8 cellular contexts compared by ENCODE assay signal in genomic region chr11:18527512-18527911, GRCh38. TPM values are rescaled to one million over a fixed set of nuclear protein-coding genes. Genes with fewer than 3 reads are reported as not detected.
A peak's percentile ranks its signal among the peaks of the same experiment; 100 is the strongest.
DNase-seq lines count a peak whose midpoint lies in the region; ATAC-seq and TF ChIP-seq lines count a peak whose summit lies in the region.

No MANE protein-coding gene starts in this region.

- peak overlapping the region; percentile 92 for H3K4me3 ChIP-seq in SK-N-MC
- H3K4me3 ChIP-seq in esophagus (ENCODE audit: low read depth in 1 of 2, low read length in 2 of 2), result peak overlapping the region; percentile 90 to 92
- peak overlapping the region; percentile 90 for H3K4me3 ChIP-seq in neuron (ENCODE audit: low read length)

- H3K27ac ChIP-seq in 22Rv1 (peak overlapping the region; percentile 92), SK-N-MC (peak overlapping the region; percentile 88), esophagus (ENCODE audit: low read depth in 2 of 2, low read length in 1 of 2) (peak overlapping the region; percentile 96 to 98)

- peaks cover 0 to 3% of the 10 kb centered on the region in 2 donors for H3K4me1 ChIP-seq in esophagus (ENCODE audit: control insufficient read depth in 2 of 2, insufficient read depth in 2 of 2, low read length in 1 of 2)
- peaks cover 12% of the 10 kb centered on the region for H3K4me1 ChIP-seq in neuron (ENCODE audit: insufficient read depth, low read length)

- H3K36me3 ChIP-seq in SK-N-MC (ENCODE audit: insufficient read depth, low read length), result 0 out of 2 replicates have a peak, but pooled peaks cover 8% of the 10 kb centered on the region
- H3K36me3 ChIP-seq in esophagus (ENCODE audit: control insufficient read depth in 2 of 2, insufficient read depth in 2 of 2, low read length in 1 of 2), result no peaks in the 10 kb centered on the region
- peaks cover 20% of the 10 kb centered on the region for H3K36me3 ChIP-seq in neuron (ENCODE audit: insufficient read depth, low read length)

- no peaks in the 10 kb centered on the region for H3K27me3 ChIP-seq in esophagus (ENCODE audit: control insufficient read depth in 1 of 2, insufficient read depth in 2 of 2, low read length in 2 of 2)
- H3K27me3 ChIP-seq in neuron (ENCODE audit: insufficient read depth, low read length), result no peaks in the 10 kb centered on the region

- peak overlapping the region; percentile 96 for H3K9ac ChIP-seq in SK-N-MC (ENCODE audit: insufficient read length)

- no peak for TF ChIP-seq POLR2A in GM18505 (IDR thresholded peaks at IDR 0.05; ENCODE audit: borderline replicate concordance, extremely low read depth, insufficient read depth, insufficient read length)

- H2AFZ ChIP-seq in neuron (ENCODE audit: low read depth, low read length), result peak overlapping the region; percentile 60

- ATAC-seq in GM18505 (IDR thresholded peaks at IDR 0.05; ENCODE audit: unreplicated experiment) (no peak), GM21360 (IDR thresholded peaks at IDR 0.05; ENCODE audit: unreplicated experiment) (no peak)

- H3K9me3 ChIP-seq in SK-N-MC (ENCODE audit: low read depth, low read length), result no peaks in the 10 kb centered on the region
- H3K9me3 ChIP-seq in esophagus (ENCODE audit: control insufficient read depth in 2 of 2, insufficient read depth in 1 of 2, low read depth in 1 of 2, low read length in 1 of 2), result no peaks in the 10 kb centered on the region
- no peaks in the 10 kb centered on the region for H3K9me3 ChIP-seq in neuron (ENCODE audit: low read length)

- DNase-seq in GM20000 (ENCODE audit: low spot score), result peak; percentile 6
- no peak for DNase-seq in SK-N-MC (ENCODE audit: low read depth, low spot score)
- no peak for DNase-seq in activated CD8-positive, alpha-beta memory T cell treated with anti-CD3 and anti-CD28 coated beads for 24 hours

- TF ChIP-seq CTCF in 22Rv1 (IDR thresholded peaks at IDR 0.05) (no peak), GM20000 (IDR thresholded peaks at IDR 0.05; ENCODE audit: extremely low read depth, missing control alignments) (no peak)

- 32 to 36% methylated on average over 5 of the region's 5 CpGs for WGBS in esophagus, 2 donors

RNA-seq across cellular contexts. Expression of gene TSG101, which starts 0.8 kb away (rescaled TPM):
- polyA plus RNA-seq in esophagus, result 10 to 100 TPM; 41.9 to 60.0 TPM
